8 cellular contexts compared by ENCODE assay signal in the genomic region with DNA sequence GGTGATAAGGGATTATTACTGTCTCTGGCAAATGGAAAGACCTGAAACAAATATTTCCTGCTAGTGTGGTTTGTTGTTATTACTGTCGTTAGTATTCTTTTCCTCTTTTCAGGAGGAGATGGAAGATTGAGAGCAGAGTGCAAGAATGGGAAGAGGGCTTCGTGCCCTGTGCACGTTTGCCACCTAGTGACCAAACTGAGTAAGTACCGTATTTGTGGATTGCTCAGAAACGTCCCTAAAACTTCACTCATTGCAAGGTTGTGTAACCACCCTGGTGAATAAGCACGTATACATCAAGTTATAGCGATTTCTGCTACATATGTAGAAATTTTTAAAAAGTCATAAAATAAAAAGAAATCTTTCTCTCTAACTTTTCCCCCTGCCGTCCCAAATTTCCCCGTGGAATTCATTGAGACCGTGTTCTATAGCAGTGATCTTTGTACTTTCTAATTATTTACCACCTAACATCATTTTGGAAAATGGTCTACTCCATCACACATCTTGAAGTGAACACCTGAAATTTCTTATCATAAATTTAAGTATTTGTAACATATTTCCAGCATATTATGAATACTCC. TPM values are rescaled to one million over a fixed set of nuclear protein-coding genes. Genes with fewer than 3 reads are reported as not detected.
DNase-seq lines count a peak whose midpoint lies in the region; ATAC-seq, FAIRE-seq and TF ChIP-seq lines count a peak whose summit lies in the region.

No MANE protein-coding gene starts in this region.

- CTCF ChIA-PET in activated CD4-positive, alpha-beta memory T cell treated with anti-CD3 and anti-CD28 coated beads for 36 hours (lab: Charles Lee) = interaction anchor here (1.0 kb wide), 1 partner anchor 30 kb away, joined by 3 read pairs; no protein-coding TSS in a partner anchor
- CTCF ChIA-PET in activated CD4-positive, alpha-beta memory T cell treated with anti-CD3 and anti-CD28 coated beads, Interleukin-2, amount 10 ng/mL, durations not matched to agents 7 days and 5 days (lab: Charles Lee) = no interaction called here

- peak; percentile 9 for DNase-seq in activated CD4-positive, alpha-beta memory T cell treated with anti-CD3 and anti-CD28 coated beads for 36 hours
- no peak for DNase-seq in activated CD4-positive, alpha-beta memory T cell treated with anti-CD3 and anti-CD28 coated beads, Interleukin-2, amount 10 ng/mL, durations not matched to agents 7 days and 5 days
- DNase-seq in globus pallidus (ENCODE audit: low spot score) (peak; percentile 45), small intestine (peak; percentile 7)

- H3K9me3 ChIP-seq in small intestine (ENCODE audit: control insufficient read depth, low read depth) = no peaks in the 10 kb centered on the region

- no peak overlapping the region for H3K4me3 ChIP-seq in small intestine (ENCODE audit: low read depth in 1 of 2, low read length in 2 of 2)

- no peak overlapping the region for H3K27ac ChIP-seq in small intestine (ENCODE audit: low read depth in 1 of 2, low read length in 1 of 2)

- peak; percentile 70 for FAIRE-seq in TTC549 (lab: Jason Lieb, UNC)
- FAIRE-seq in small intestine (lab: Jason Lieb, UNC) = no peak

- TF ChIP-seq CTCF in LNCAP (IDR thresholded peaks at IDR 0.05) = peak; percentile 54

- no peaks in the 10 kb centered on the region for H3K36me3 Mint-ChIP-seq in activated CD4-positive, alpha-beta memory T cell treated with anti-CD3 and anti-CD28 coated beads for 36 hours
- no peaks in the 10 kb centered on the region for H3K36me3 Mint-ChIP-seq in activated CD4-positive, alpha-beta memory T cell treated with anti-CD3 and anti-CD28 coated beads, Interleukin-2, amount 10 ng/mL, durations not matched to agents 7 days and 5 days (ENCODE audit: low read depth)

- no peak overlapping the region for H3K27ac Mint-ChIP-seq in activated CD4-positive, alpha-beta memory T cell treated with anti-CD3 and anti-CD28 coated beads for 36 hours
- no peak overlapping the region for H3K27ac Mint-ChIP-seq in activated CD4-positive, alpha-beta memory T cell treated with anti-CD3 and anti-CD28 coated beads, Interleukin-2, amount 10 ng/mL, durations not matched to agents 7 days and 5 days

- 21 to 22% (median 21%) methylated on average over 10 of the region's 10 CpGs for WGBS in small intestine, 3 donors

- H3K27me3 Mint-ChIP-seq in activated CD4-positive, alpha-beta memory T cell treated with anti-CD3 and anti-CD28 coated beads for 36 hours = no peaks in the 10 kb centered on the region
- no peaks in the 10 kb centered on the region for H3K27me3 Mint-ChIP-seq in activated CD4-positive, alpha-beta memory T cell treated with anti-CD3 and anti-CD28 coated beads, Interleukin-2, amount 10 ng/mL, durations not matched to agents 7 days and 5 days

- no peaks in the 10 kb centered on the region for H3K4me1 ChIP-seq in small intestine (ENCODE audit: control insufficient read depth in 2 of 2, insufficient read depth in 1 of 2, low read depth in 1 of 2, low read length in 1 of 2)

- no peaks in the 10 kb centered on the region for H3K9me3 Mint-ChIP-seq in activated CD4-positive, alpha-beta memory T cell treated with anti-CD3 and anti-CD28 coated beads for 36 hours
- no peaks in the 10 kb centered on the region for H3K9me3 Mint-ChIP-seq in activated CD4-positive, alpha-beta memory T cell treated with anti-CD3 and anti-CD28 coated beads, Interleukin-2, amount 10 ng/mL, durations not matched to agents 7 days and 5 days

- H3K27me3 ChIP-seq in small intestine (ENCODE audit: control insufficient read depth in 2 of 2, insufficient read depth in 2 of 2, low read length in 2 of 2) = no peaks in the 10 kb centered on the region

- no peaks in the 10 kb centered on the region for H3K36me3 ChIP-seq in small intestine (ENCODE audit: control insufficient read depth in 2 of 2, insufficient read depth in 2 of 2, low read length in 2 of 2)

- no peaks in the 10 kb centered on the region for H3K4me1 Mint-ChIP-seq in activated CD4-positive, alpha-beta memory T cell treated with anti-CD3 and anti-CD28 coated beads for 36 hours (ENCODE audit: low read depth)
- no peaks in the 10 kb centered on the region for H3K4me1 Mint-ChIP-seq in activated CD4-positive, alpha-beta memory T cell treated with anti-CD3 and anti-CD28 coated beads, Interleukin-2, amount 10 ng/mL, durations not matched to agents 7 days and 5 days

- ATAC-seq in GM21619 (IDR thresholded peaks at IDR 0.05; ENCODE audit: unreplicated experiment) (peak; percentile 62), HG03521 (IDR thresholded peaks at IDR 0.05; ENCODE audit: unreplicated experiment) (no peak)

- POLR2A ChIA-PET in activated CD4-positive, alpha-beta memory T cell treated with anti-CD3 and anti-CD28 coated beads for 36 hours (lab: Charles Lee) = no interaction called here
- POLR2A ChIA-PET in activated CD4-positive, alpha-beta memory T cell treated with anti-CD3 and anti-CD28 coated beads, Interleukin-2, amount 10 ng/mL, durations not matched to agents 7 days and 5 days (lab: Charles Lee) = no interaction called here

- intact Hi-C loops in activated CD4-positive, alpha-beta memory T cell treated with anti-CD3 and anti-CD28 coated beads for 36 hours (cut with micrococcal nuclease) = loop anchor here (1.0 to 2.0 kb wide), 2 partner anchors 33 to 161 kb away; no protein-coding TSS in a partner anchor

- no peak overlapping the region for H3K4me3 Mint-ChIP-seq in activated CD4-positive, alpha-beta memory T cell treated with anti-CD3 and anti-CD28 coated beads for 36 hours
- H3K4me3 Mint-ChIP-seq in activated CD4-positive, alpha-beta memory T cell treated with anti-CD3 and anti-CD28 coated beads, Interleukin-2, amount 10 ng/mL, durations not matched to agents 7 days and 5 days = no peak overlapping the region

RNA-seq across cellular contexts. Expression of a gene that starts 24.3 kb away (rescaled TPM):
- total RNA-seq in activated CD4-positive, alpha-beta memory T cell treated with anti-CD3 and anti-CD28 coated beads for 36 hours = 1 to 10 TPM; 1.6 to 1.8 TPM
- 10 to 100 TPM; 37.4 to 39.9 TPM for total RNA-seq in activated CD4-positive, alpha-beta memory T cell treated with anti-CD3 and anti-CD28 coated beads, Interleukin-2, amount 10 ng/mL, durations not matched to agents 7 days and 5 days
- 10 to 100 TPM in 1 of 3 donors, not detected in 2; 14.3 TPM for polyA plus RNA-seq in small intestine

Comparison
In these comparisons a context has a peak if more than half of its experiments do, and no peak if none do; other contexts are left out.
1. RNA of a gene that starts 24.3 kb away (total RNA-seq): 37.4 to 39.9 TPM in activated CD4-positive, alpha-beta memory T cell treated with anti-CD3 and anti-CD28 coated beads, Interleukin-2, amount 10 ng/mL, durations not matched to agents 7 days and 5 days; 1.6 to 1.8 TPM in activated CD4-positive, alpha-beta memory T cell treated with anti-CD3 and anti-CD28 coated beads for 36 hours; every median in the first group is over 10 times any median in the second.